ENCODE assay signal across 21 cellular contexts in the genomic region with DNA sequence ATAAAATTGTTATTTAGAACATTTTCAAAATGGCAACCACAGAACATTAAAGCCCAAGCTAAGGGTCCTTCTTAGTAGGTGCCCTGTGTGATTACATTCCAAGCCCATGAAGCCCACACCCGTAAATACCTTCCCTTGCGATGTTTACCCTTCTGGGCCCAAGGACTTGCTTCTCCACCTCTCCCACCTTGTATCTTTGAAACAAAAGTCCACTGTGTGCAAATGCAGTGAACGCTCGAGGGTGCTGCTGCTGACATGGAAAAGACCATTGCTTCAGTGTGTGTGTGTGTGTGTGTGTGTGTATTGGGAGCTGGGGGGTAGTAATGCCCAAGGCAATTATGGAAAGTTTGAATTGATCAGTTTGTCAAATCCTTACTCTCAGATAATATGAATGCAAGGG.
"Had no signal": no experiment of that assay in that cellular context is flagged by ENCODE, and none has a peak within 500 bp of the region (broad histone marks: within the 10 kb centered on the region; RNA-seq: fewer than 3 reads in every experiment).

No MANE protein-coding gene starts in this region.

- H3K9me3 ChIP-seq: colonic mucosa, esophagus squamous epithelium, gastrocnemius medialis, left lung, lower lobe of right lung had no signal

- H3K27ac ChIP-seq: colonic mucosa, epithelial cell of prostate, gastrocnemius medialis, heart left ventricle, hepatocyte, left lung, lower lobe of right lung had no signal

- H3K4me3 ChIP-seq: colonic mucosa, esophagus squamous epithelium, gastrocnemius medialis, heart left ventricle, hepatocyte, left lung, lower lobe of right lung had no signal

- H3K27me3 ChIP-seq: colonic mucosa, esophagus squamous epithelium, gastrocnemius medialis, heart left ventricle, hepatocyte, left lung had no signal

- H2AFZ ChIP-seq: hepatocyte had no signal

- DNase-seq: colonic mucosa; cortex of kidney; effector CD8-positive, alpha-beta T cell; effector memory CD8-positive, alpha-beta T cell; endodermal cell; erythroblast; esophagus squamous epithelium; foreskin fibroblast; foreskin melanocyte; gastrocnemius medialis; heart left ventricle; hypothalamus; immature natural killer cell; left cardiac atrium; left lung; left ventricle myocardium superior; lower lobe of right lung; mesenchymal stem cell; midbrain had no signal

- H3K4me2 ChIP-seq: hepatocyte had no signal

- H3K79me2 ChIP-seq: hepatocyte had no signal

- H3K4me1 ChIP-seq: colonic mucosa, gastrocnemius medialis, heart left ventricle, left lung, lower lobe of right lung had no signal

- H3K36me3 ChIP-seq: colonic mucosa, esophagus squamous epithelium, gastrocnemius medialis, heart left ventricle, left lung, lower lobe of right lung had no signal

- ATAC-seq: effector memory CD8-positive, alpha-beta T cell; gastrocnemius medialis; heart left ventricle; left lung; left ventricle myocardium superior had no signal
